In genomic region chr15:52042051-52042851, GRCh38 we compare ENCODE assay signal across 14 cellular contexts. TPM values are rescaled to one million over a fixed set of nuclear protein-coding genes. Genes with fewer than 3 reads are reported as not detected.
DNase-seq lines count a peak whose midpoint lies in the region; ATAC-seq and TF ChIP-seq lines count a peak whose summit lies in the region.
"Had no signal": no experiment of that assay in that cellular context is flagged by ENCODE, and none has a peak within 500 bp of the region (broad histone marks: within the 10 kb centered on the region; RNA-seq: fewer than 3 reads in every experiment).

No MANE protein-coding gene starts in this region.

- peak overlapping the region; percentile 0 for H3K27ac Mint-ChIP-seq in activated CD4-positive, alpha-beta T cell treated with anti-CD3 and anti-CD28 coated beads for 36 hours
- H3K27ac Mint-ChIP-seq: activated naive CD8-positive, alpha-beta T cell treated with anti-CD3 and anti-CD28 coated beads, Interleukin-2, amount 50 U/mL, for 24 hours had no signal

- no peak overlapping the region for H3K4me3 ChIP-seq in stomach
- H3K4me3 ChIP-seq: tibial artery had no signal

- no peak for DNase-seq in activated CD4-positive, alpha-beta T cell treated with anti-CD3 and anti-CD28 coated beads for 36 hours
- no peak for DNase-seq in activated CD4-positive, alpha-beta T cell treated with anti-CD3 and anti-CD28 coated beads, Interleukin-2, amount 50 U/mL, for 4 hours
- DNase-seq in RPMI8226 (peak; percentile 14), stomach (no peak), GM10266 (ENCODE audit: extremely low spot score) (no peak), NCI-H2196 treated with DMSO at 0.1 percent for 48 hours (lab: John Stamatoyannopoulos, UW; ENCODE audit: unreplicated experiment) (no peak)
- no peak for DNase-seq in stimulated activated CD4-positive, alpha-beta T cell treated with anti-CD3 and anti-CD28 coated beads, Interleukin-1b, Interleukin-23, amount 100 ng/mL, for 48 hours
- DNase-seq: activated naive CD8-positive, alpha-beta T cell treated with anti-CD3 and anti-CD28 coated beads, Interleukin-2, amount 50 U/mL, for 24 hours; mesendoderm; NCI-H345; stimulated activated CD4-positive, alpha-beta T cell treated with anti-CD3 and anti-CD28 coated beads, Interleukin-12 subunit alpha, Interleukin-12 subunit beta, amount 100 ng/mL, for 4 hours; tibial artery had no signal

- ATAC-seq in activated CD4-positive, alpha-beta T cell treated with anti-CD3 and anti-CD28 coated beads for 36 hours: no peak
- peak; percentile 65 for ATAC-seq in esophagus mucosa
- ATAC-seq: activated naive CD8-positive, alpha-beta T cell treated with anti-CD3 and anti-CD28 coated beads, Interleukin-2, amount 50 U/mL, for 24 hours had no signal

- H3K27me3 Mint-ChIP-seq in activated CD4-positive, alpha-beta T cell treated with anti-CD3 and anti-CD28 coated beads for 36 hours: no peaks in the 10 kb centered on the region
- H3K27me3 Mint-ChIP-seq: activated naive CD8-positive, alpha-beta T cell treated with anti-CD3 and anti-CD28 coated beads, Interleukin-2, amount 50 U/mL, for 24 hours had no signal

- POLR2A ChIA-PET in activated CD4-positive, alpha-beta T cell treated with anti-CD3 and anti-CD28 coated beads for 36 hours (lab: Charles Lee): no interaction called here

- peaks cover 68 to 99% (median 83%) of the 10 kb centered on the region in 4 donors for H3K4me1 ChIP-seq in stomach

- H3K4me1 Mint-ChIP-seq in activated CD4-positive, alpha-beta T cell treated with anti-CD3 and anti-CD28 coated beads for 36 hours: peaks cover 69% of the 10 kb centered on the region

- WGBS in stomach, 5 donors: 60 to 75% (median 61%) methylated on average over 6 of the region's 6 CpGs

- no peak overlapping the region for H3K4me3 Mint-ChIP-seq in activated CD4-positive, alpha-beta T cell treated with anti-CD3 and anti-CD28 coated beads for 36 hours
- H3K4me3 Mint-ChIP-seq: activated naive CD8-positive, alpha-beta T cell treated with anti-CD3 and anti-CD28 coated beads, Interleukin-2, amount 50 U/mL, for 24 hours had no signal

- peaks cover 0 to 9% (median 1%) of the 10 kb centered on the region in 4 donors for H3K36me3 ChIP-seq in stomach

- no peak for TF ChIP-seq EP300 in stomach (IDR thresholded peaks at IDR 0.05)

- CTCF ChIA-PET in activated CD4-positive, alpha-beta T cell treated with anti-CD3 and anti-CD28 coated beads for 36 hours (lab: Charles Lee): interaction anchor here (0.8 to 1.8 kb wide), 3 partner anchors 36 to 70 kb away, joined by 3 to 5 read pairs (median 5); no protein-coding TSS in a partner anchor

- no peaks in the 10 kb centered on the region for H3K27me3 ChIP-seq in stomach
- H3K27me3 ChIP-seq: tibial artery had no signal

- intact Hi-C loops in activated CD4-positive, alpha-beta T cell treated with anti-CD3 and anti-CD28 coated beads for 36 hours (cut with DNase I, micrococcal nuclease): loop anchor here in 1 of 2 experiments (5.0 kb wide), 1 partner anchor 35 kb away; no protein-coding TSS in a partner anchor
- intact Hi-C loops in stomach (cut with DNase I; ENCODE audit: low total_unique reads): no loop called here

- H3K36me3 Mint-ChIP-seq in activated CD4-positive, alpha-beta T cell treated with anti-CD3 and anti-CD28 coated beads for 36 hours (ENCODE audit: low read depth): peaks cover 24% of the 10 kb centered on the region

- peak overlapping the region; percentile 34 to 76 (median 62) for H3K27ac ChIP-seq in stomach
- H3K27ac ChIP-seq: tibial artery, VCaP had no signal

- no peak for TF ChIP-seq POLR2A in stomach (IDR thresholded peaks at IDR 0.05)

- no peak for TF ChIP-seq CTCF in stomach (IDR thresholded peaks at IDR 0.05)
- TF ChIP-seq CTCF in GM10266 (IDR thresholded peaks at IDR 0.05; ENCODE audit: control insufficient read depth, insufficient read depth, low read depth, missing control alignments): no peak

- H3K9me3 ChIP-seq in stomach: no peaks in the 10 kb centered on the region
- H3K9me3 ChIP-seq: tibial artery had no signal

- H3K9me3 Mint-ChIP-seq in activated CD4-positive, alpha-beta T cell treated with anti-CD3 and anti-CD28 coated beads for 36 hours (ENCODE audit: low read depth): no peaks in the 10 kb centered on the region
- H3K9me3 Mint-ChIP-seq: activated naive CD8-positive, alpha-beta T cell treated with anti-CD3 and anti-CD28 coated beads, Interleukin-2, amount 50 U/mL, for 24 hours had no signal

RNA-seq across cellular contexts. Expression of gene MAPK6, which starts 23.2 kb away (rescaled TPM):
- total RNA-seq in activated CD4-positive, alpha-beta T cell treated with anti-CD3 and anti-CD28 coated beads for 36 hours: 10 to 100 TPM; 27.3 to 28.1 TPM
- total RNA-seq in esophagus mucosa: 83.9 TPM
- total RNA-seq in stomach: 100 to 1,000 TPM in 1 of 5 donors, 10 to 100 TPM in 3, 1 to 10 TPM in 1; 2.3 to 159 (median 26.8) TPM
- 10 to 100 TPM in 2 of 3 donors, 1 to 10 TPM in 1; 8.3 to 13.3 (median 10.1) TPM for polyA plus RNA-seq in stomach
